1 cellular context compared by ENCODE assay signal in the genomic region with DNA sequence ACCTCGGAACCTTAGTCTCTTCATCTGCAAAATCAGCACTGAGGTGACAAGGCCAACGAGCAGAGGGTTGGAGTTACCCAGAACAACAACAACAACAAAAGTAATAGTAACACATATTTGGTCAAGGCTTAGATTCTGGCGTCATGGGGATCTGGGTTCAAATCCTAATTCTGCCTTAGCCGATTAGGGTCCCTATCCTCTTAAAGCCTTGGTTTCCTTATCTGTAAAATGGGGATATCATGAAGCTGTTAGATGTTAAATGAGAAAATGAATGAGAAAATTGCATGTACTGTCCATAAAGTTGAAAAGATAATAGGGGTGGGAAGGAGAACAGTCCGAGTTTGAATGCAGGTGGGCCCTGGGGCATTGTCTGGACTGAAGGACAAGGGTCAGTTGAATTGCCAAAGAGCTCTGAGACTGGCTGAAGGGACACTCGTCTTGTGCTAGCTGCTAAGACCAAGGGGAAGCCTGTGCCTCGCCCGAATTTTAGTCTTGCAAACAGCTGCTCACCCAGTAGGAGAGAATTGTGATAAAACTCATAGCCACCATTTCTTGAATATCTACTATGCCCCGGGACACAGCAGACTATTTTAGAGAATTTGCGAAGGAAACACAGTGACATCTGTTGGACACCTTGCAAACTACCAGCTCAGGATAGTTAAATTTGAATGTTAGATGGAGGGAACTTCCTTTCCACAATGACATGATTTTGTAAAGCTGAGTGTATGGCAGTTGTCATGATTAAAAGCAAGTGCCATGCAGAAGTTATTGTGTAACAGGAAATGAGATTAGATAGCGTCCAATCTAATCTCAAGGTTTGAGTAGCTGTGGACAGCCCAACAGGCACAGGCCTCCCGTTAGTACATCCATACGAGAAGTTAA.
TF ChIP-seq lines count a peak whose summit lies in the region.

No MANE protein-coding gene starts in this region.

TF ChIP-seq in GM23338, 12 proteins besides CTCF, POLR2A, EP300 and RAD21 (continued from another document):
- TF ChIP-seq, protein P1, sequence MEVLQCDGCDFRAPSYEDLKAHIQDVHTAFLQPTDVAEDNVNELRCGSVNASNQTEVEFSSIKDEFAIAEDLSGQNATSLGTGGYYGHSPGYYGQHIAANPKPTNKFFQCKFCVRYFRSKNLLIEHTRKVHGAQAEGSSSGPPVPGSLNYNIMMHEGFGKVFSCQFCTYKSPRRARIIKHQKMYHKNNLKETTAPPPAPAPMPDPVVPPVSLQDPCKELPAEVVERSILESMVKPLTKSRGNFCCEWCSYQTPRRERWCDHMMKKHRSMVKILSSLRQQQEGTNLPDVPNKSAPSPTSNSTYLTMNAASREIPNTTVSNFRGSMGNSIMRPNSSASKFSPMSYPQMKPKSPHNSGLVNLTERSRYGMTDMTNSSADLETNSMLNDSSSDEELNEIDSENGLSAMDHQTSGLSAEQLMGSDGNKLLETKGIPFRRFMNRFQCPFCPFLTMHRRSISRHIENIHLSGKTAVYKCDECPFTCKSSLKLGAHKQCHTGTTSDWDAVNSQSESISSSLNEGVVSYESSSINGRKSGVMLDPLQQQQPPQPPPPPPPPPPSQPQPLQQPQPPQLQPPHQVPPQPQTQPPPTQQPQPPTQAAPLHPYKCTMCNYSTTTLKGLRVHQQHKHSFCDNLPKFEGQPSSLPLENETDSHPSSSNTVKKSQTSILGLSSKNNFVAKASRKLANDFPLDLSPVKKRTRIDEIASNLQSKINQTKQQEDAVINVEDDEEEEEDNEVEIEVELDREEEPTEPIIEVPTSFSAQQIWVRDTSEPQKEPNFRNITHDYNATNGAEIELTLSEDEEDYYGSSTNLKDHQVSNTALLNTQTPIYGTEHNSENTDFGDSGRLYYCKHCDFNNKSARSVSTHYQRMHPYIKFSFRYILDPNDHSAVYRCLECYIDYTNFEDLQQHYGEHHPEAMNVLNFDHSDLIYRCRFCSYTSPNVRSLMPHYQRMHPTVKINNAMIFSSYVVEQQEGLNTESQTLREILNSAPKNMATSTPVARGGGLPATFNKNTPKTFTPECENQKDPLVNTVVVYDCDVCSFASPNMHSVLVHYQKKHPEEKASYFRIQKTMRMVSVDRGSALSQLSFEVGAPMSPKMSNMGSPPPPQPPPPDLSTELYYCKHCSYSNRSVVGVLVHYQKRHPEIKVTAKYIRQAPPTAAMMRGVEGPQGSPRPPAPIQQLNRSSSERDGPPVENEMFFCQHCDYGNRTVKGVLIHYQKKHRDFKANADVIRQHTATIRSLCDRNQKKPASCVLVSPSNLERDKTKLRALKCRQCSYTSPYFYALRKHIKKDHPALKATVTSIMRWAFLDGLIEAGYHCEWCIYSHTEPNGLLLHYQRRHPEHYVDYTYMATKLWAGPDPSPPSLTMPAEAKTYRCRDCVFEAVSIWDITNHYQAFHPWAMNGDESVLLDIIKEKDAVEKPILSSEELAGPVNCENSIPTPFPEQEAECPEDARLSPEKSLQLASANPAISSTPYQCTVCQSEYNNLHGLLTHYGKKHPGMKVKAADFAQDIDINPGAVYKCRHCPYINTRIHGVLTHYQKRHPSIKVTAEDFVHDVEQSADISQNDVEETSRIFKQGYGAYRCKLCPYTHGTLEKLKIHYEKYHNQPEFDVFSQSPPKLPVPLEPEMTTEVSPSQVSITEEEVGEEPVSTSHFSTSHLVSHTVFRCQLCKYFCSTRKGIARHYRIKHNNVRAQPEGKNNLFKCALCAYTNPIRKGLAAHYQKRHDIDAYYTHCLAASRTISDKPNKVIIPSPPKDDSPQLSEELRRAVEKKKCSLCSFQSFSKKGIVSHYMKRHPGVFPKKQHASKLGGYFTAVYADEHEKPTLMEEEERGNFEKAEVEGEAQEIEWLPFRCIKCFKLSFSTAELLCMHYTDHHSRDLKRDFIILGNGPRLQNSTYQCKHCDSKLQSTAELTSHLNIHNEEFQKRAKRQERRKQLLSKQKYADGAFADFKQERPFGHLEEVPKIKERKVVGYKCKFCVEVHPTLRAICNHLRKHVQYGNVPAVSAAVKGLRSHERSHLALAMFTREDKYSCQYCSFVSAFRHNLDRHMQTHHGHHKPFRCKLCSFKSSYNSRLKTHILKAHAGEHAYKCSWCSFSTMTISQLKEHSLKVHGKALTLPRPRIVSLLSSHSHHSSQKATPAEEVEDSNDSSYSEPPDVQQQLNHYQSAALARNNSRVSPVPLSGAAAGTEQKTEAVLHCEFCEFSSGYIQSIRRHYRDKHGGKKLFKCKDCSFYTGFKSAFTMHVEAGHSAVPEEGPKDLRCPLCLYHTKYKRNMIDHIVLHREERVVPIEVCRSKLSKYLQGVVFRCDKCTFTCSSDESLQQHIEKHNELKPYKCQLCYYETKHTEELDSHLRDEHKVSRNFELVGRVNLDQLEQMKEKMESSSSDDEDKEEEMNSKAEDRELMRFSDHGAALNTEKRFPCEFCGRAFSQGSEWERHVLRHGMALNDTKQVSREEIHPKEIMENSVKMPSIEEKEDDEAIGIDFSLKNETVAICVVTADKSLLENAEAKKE (CRISPR knock-in tag; IDR thresholded peaks at IDR 0.05) = no peak
- no peak for TF ChIP-seq ZNF331 (CRISPR knock-in tag; IDR thresholded peaks at IDR 0.05; ENCODE audit: low read depth)
- TF ChIP-seq, protein P2, sequence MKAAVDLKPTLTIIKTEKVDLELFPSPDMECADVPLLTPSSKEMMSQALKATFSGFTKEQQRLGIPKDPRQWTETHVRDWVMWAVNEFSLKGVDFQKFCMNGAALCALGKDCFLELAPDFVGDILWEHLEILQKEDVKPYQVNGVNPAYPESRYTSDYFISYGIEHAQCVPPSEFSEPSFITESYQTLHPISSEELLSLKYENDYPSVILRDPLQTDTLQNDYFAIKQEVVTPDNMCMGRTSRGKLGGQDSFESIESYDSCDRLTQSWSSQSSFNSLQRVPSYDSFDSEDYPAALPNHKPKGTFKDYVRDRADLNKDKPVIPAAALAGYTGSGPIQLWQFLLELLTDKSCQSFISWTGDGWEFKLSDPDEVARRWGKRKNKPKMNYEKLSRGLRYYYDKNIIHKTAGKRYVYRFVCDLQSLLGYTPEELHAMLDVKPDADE (IDR thresholded peaks at IDR 0.05) = no peak
- TF ChIP-seq, protein P3, sequence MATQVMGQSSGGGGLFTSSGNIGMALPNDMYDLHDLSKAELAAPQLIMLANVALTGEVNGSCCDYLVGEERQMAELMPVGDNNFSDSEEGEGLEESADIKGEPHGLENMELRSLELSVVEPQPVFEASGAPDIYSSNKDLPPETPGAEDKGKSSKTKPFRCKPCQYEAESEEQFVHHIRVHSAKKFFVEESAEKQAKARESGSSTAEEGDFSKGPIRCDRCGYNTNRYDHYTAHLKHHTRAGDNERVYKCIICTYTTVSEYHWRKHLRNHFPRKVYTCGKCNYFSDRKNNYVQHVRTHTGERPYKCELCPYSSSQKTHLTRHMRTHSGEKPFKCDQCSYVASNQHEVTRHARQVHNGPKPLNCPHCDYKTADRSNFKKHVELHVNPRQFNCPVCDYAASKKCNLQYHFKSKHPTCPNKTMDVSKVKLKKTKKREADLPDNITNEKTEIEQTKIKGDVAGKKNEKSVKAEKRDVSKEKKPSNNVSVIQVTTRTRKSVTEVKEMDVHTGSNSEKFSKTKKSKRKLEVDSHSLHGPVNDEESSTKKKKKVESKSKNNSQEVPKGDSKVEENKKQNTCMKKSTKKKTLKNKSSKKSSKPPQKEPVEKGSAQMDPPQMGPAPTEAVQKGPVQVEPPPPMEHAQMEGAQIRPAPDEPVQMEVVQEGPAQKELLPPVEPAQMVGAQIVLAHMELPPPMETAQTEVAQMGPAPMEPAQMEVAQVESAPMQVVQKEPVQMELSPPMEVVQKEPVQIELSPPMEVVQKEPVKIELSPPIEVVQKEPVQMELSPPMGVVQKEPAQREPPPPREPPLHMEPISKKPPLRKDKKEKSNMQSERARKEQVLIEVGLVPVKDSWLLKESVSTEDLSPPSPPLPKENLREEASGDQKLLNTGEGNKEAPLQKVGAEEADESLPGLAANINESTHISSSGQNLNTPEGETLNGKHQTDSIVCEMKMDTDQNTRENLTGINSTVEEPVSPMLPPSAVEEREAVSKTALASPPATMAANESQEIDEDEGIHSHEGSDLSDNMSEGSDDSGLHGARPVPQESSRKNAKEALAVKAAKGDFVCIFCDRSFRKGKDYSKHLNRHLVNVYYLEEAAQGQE (IDR thresholded peaks at IDR 0.05; ENCODE audit: unreplicated experiment) = no peak
- TF ChIP-seq EZH2 (IDR thresholded peaks at IDR 0.05; ENCODE audit: low read depth, unreplicated experiment) = no peak
- no peak for TF ChIP-seq EZH2phosphoT487 (IDR thresholded peaks at IDR 0.05; ENCODE audit: unreplicated experiment)
